8 cellular contexts compared by ENCODE assay signal in the genomic region with DNA sequence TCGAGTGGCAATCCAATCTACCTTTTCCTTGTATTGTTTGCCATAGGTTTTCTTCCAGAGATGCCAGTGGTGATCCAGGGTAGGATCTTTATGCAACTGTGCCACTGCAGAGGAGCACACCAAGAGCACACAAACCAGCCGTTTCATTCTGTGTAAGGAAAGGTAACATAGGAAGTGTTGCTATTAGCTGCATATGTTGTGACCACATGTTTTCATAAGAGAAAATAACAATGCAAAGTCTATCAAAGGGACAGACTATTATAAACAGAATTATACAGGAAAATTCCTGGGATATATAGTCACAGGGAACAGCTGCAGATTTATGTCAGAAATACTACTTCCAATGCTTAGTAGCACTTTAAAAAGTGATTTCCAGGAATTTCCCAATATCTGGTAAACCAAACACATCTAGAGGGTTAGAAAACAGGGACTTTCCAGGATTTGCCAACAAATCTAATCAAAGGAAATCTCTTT. TPM values are rescaled to one million over a fixed set of nuclear protein-coding genes. Genes with fewer than 3 reads are reported as not detected.
A peak's percentile ranks its signal among the peaks of the same experiment; 100 is the strongest.
DNase-seq lines count a peak whose midpoint lies in the region; ATAC-seq and TF ChIP-seq lines count a peak whose summit lies in the region.

No MANE protein-coding gene starts in this region.

- no peak overlapping the region for H3K4me3 ChIP-seq in astrocyte of the cerebellum (ENCODE audit: low read depth, low read length)

- in situ Hi-C loops in astrocyte of the cerebellum (cut with HindIII; ENCODE audit: low sequenced_read_pairs), result no loop called here

- H3K27ac Mint-ChIP-seq in HFFc6 (no peak overlapping the region), mesothelial cell of epicardium (peak overlapping the region; percentile 92)

- TF ChIP-seq CTCF in AG09319 (IDR thresholded peaks at IDR 0.05; ENCODE audit: low read depth, low read length) (no peak), HFFc6 (IDR thresholded peaks at IDR 0.05) (no peak), astrocyte of the cerebellum (IDR thresholded peaks at IDR 0.05; ENCODE audit: low read depth, low read length, missing control alignments) (no peak), mesothelial cell of epicardium (IDR thresholded peaks at IDR 0.05; ENCODE audit: unreplicated experiment) (no peak)

- no peak for ATAC-seq in GM21360 (IDR thresholded peaks at IDR 0.05; ENCODE audit: unreplicated experiment)
- ATAC-seq in GM21381 (IDR thresholded peaks at IDR 0.05; ENCODE audit: unreplicated experiment), result no peak

- H3K4me3 Mint-ChIP-seq in HFFc6 (no peak overlapping the region), mesothelial cell of epicardium (no peak overlapping the region)

- H3K9me3 Mint-ChIP-seq in HFFc6, result peaks cover 10% of the 10 kb centered on the region
- H3K9me3 Mint-ChIP-seq in mesothelial cell of epicardium, result peaks cover 6% of the 10 kb centered on the region

- peaks cover 7% of the 10 kb centered on the region; the same call in 1 of the 2 replicates for H3K36me3 Mint-ChIP-seq in HFFc6 (ENCODE audit: low read depth)
- H3K36me3 Mint-ChIP-seq in mesothelial cell of epicardium, result no peaks in the 10 kb centered on the region

- DNase-seq in AG09319 (ENCODE audit: extremely low read depth, low read depth) (peak; percentile 65), HFFc6 (peak; percentile 36), astrocyte of the cerebellum (ENCODE audit: low read depth) (peak; percentile 54), mesothelial cell of epicardium (ENCODE audit: low spot score in 2 of 2, unreplicated experiment in 2 of 2) (no peak), NCI-H526 (lab: John Stamatoyannopoulos, UW) (no peak), NCI-H2227 (lab: John Stamatoyannopoulos, UW; ENCODE audit: unreplicated experiment) (no peak)

- peaks cover 22% of the 10 kb centered on the region for H3K4me1 Mint-ChIP-seq in HFFc6 (ENCODE audit: low read depth)
- peaks cover 12% of the 10 kb centered on the region for H3K4me1 Mint-ChIP-seq in mesothelial cell of epicardium

- peaks cover 7% of the 10 kb centered on the region; the same call in 1 of the 2 replicates for H3K27me3 Mint-ChIP-seq in HFFc6 (ENCODE audit: insufficient read depth)
- H3K27me3 Mint-ChIP-seq in mesothelial cell of epicardium (ENCODE audit: low read depth), result no peaks in the 10 kb centered on the region

RNA-seq across cellular contexts. Expression of gene CTSS, which starts 0.9 kb away (rescaled TPM):
- total RNA-seq in HFFc6 (2021; fragmentation: NEBNext Ultra II Directional; extraction: Animal tissue kit (Norgen Biotek cat#: 25700)), result under 1 TPM in 5 of 6 experiments, not detected in 1; 0.14 to 0.77 (median 0.31) TPM
- 2.1 to 3.1 TPM (median 2.6 TPM) in 3 replicates for total RNA-seq in mesothelial cell of epicardium

RNA-seq across cellular contexts. Expression of gene CTSK, which starts 43.4 kb away (rescaled TPM):
- 100 to 1,000 TPM in 4 of 6 experiments, 10 to 100 TPM in 1, 1 to 10 TPM in 1; 8.5 to 104 (median 101) TPM for total RNA-seq in HFFc6 (2021; fragmentation: NEBNext Ultra II Directional; extraction: Animal tissue kit (Norgen Biotek cat#: 25700))
- 24.3 to 28.3 TPM (median 27.5 TPM) in 3 replicates for total RNA-seq in mesothelial cell of epicardium

RNA-seq across cellular contexts. Expression of gene HORMAD1, which starts 44.0 kb away (rescaled TPM):
- not detected for total RNA-seq in HFFc6 (2021; fragmentation: NEBNext Ultra II Directional; extraction: Animal tissue kit (Norgen Biotek cat#: 25700))
- total RNA-seq in mesothelial cell of epicardium, result not detected in 3 replicates

Comparison
In these comparisons a context has a peak if more than half of its experiments do, and no peak if none do; other contexts are left out.
1. DNase-seq: peak in AG09319 (single experiment), HFFc6 (single experiment) and astrocyte of the cerebellum (single experiment); none in mesothelial cell of epicardium (0 of 2), NCI-H526 (0 of 2) and NCI-H2227 (single experiment).